In the genomic region with DNA sequence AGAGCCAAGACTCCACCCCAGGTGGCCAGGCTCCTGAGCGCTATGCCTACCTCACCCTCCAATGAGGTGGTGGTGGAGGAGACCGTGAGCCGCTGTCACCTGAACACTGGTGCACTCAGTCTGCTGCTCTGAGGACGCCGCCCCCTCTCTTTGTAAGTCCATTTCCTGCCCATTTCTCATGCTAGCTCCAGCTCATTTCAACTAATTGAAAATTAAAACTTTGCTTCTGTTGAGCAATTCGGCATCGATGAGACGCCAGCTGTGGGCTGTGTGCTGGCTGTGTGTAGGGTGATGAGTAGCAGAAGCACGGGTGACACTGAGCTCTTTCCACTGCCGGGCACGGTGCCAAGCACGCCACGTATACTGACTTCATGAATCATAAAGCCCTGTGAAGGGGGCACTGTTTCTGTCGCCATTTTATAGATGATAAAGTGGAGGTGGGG, we compare ENCODE assay signal across 8 cellular contexts. TPM values are rescaled to one million over a fixed set of nuclear protein-coding genes. Genes with fewer than 3 reads are reported as not detected.
DNase-seq lines count a peak whose midpoint lies in the region; ATAC-seq and TF ChIP-seq lines count a peak whose summit lies in the region.

No MANE protein-coding gene starts in this region.

- DNase-seq in NCI-H2171 treated with DMSO at 0.1 percent for 48 hours (lab: John Stamatoyannopoulos, UW) (peak; percentile 33), NCI-H2171 (lab: John Stamatoyannopoulos, UW) (no peak), cardiac fibroblast (ENCODE audit: low read depth in 2 of 2) (peak; percentile 91 to 92), myocyte (ENCODE audit: low read depth) (peak; percentile 26), RWPE1 (ENCODE audit: low spot score) (no peak)
- peak; percentile 97 for DNase-seq in activated CD4-positive, alpha-beta T cell treated with anti-CD3 and anti-CD28 coated beads for 1 hour
- DNase-seq in stimulated activated naive B cell treated with anti-CD40 and anti-IgM and Interleukin-4, amounts not matched to agents 10 μg/mL and 1 μg/mL and 100 μg/mL, for 72 hours, result no peak

- no peak overlapping the region for H3K4me3 ChIP-seq in cardiac fibroblast (replicated peaks in 1 of 2; ENCODE audit: low read depth in 2 of 2, low read length in 2 of 2)

- POLR2A ChIA-PET in RWPE1 (lab: Yijun Ruan, JAX; ENCODE audit: low non-redundant PET), result no interaction called here

- H3K27ac ChIP-seq in RWPE1, result no peak overlapping the region

- H3K27ac Mint-ChIP-seq in stimulated activated naive B cell treated with anti-CD40 and anti-IgM and Interleukin-4, amounts not matched to agents 10 μg/mL and 1 μg/mL and 100 μg/mL, for 72 hours, result no peak overlapping the region

- peaks cover 38 to 57% of the 10 kb centered on the region in 2 donors for H3K36me3 Mint-ChIP-seq in stimulated activated naive B cell treated with anti-CD40 and anti-IgM and Interleukin-4, amounts not matched to agents 10 μg/mL and 1 μg/mL and 100 μg/mL, for 72 hours

- peaks cover 61 to 89% of the 10 kb centered on the region in 2 donors for H3K4me1 Mint-ChIP-seq in stimulated activated naive B cell treated with anti-CD40 and anti-IgM and Interleukin-4, amounts not matched to agents 10 μg/mL and 1 μg/mL and 100 μg/mL, for 72 hours

- peak overlapping the region; percentile 15 to 49 for H3K4me3 Mint-ChIP-seq in stimulated activated naive B cell treated with anti-CD40 and anti-IgM and Interleukin-4, amounts not matched to agents 10 μg/mL and 1 μg/mL and 100 μg/mL, for 72 hours

- TF ChIP-seq CTCF in cardiac fibroblast (IDR thresholded peaks at IDR 0.05; ENCODE audit: low read depth, low read length) (no peak), RWPE1 (conservative IDR thresholded peaks at IDR 0.05; ENCODE audit: low read depth) (no peak)

- no peaks in the 10 kb centered on the region for H3K27me3 Mint-ChIP-seq in stimulated activated naive B cell treated with anti-CD40 and anti-IgM and Interleukin-4, amounts not matched to agents 10 μg/mL and 1 μg/mL and 100 μg/mL, for 72 hours

- peak in 1 of 2 donors; percentile 16 for ATAC-seq in stimulated activated naive B cell treated with anti-CD40 and anti-IgM and Interleukin-4, amounts not matched to agents 10 μg/mL and 1 μg/mL and 100 μg/mL, for 72 hours (replicated peaks)
- no peak for ATAC-seq in GM18870 (IDR thresholded peaks at IDR 0.05; ENCODE audit: unreplicated experiment)

- CTCF ChIA-PET in RWPE1 (lab: Yijun Ruan, JAX), result interaction anchor here (0.6 to 2.8 kb wide), 2 partner anchors 16 to 53 kb away, joined by 7 to 14 read pairs; no protein-coding TSS in a partner anchor

- H3K9me3 Mint-ChIP-seq in stimulated activated naive B cell treated with anti-CD40 and anti-IgM and Interleukin-4, amounts not matched to agents 10 μg/mL and 1 μg/mL and 100 μg/mL, for 72 hours, result no peaks in the 10 kb centered on the region

RNA-seq across cellular contexts. Expression of a gene that starts 11.2 kb away (rescaled TPM):
- 0.26 and 1.3 TPM in 2 replicates for total RNA-seq in myocyte
- polyA plus RNA-seq in myocyte (2012), result not detected

RNA-seq across cellular contexts. Expression of a gene that starts 51.8 kb away (rescaled TPM):
- total RNA-seq in myocyte, result 19.2 and 23.0 TPM in 2 replicates
- polyA plus RNA-seq in myocyte (2012), result 12.6 TPM

Comparison
In these comparisons a context has a peak if more than half of its experiments do, and no peak if none do; other contexts are left out.
1. DNase-seq: peak in NCI-H2171 treated with DMSO at 0.1 percent for 48 hours (single experiment), activated CD4-positive, alpha-beta T cell treated with anti-CD3 and anti-CD28 coated beads for 1 hour (single experiment), cardiac fibroblast (2 of 2) and myocyte (single experiment); none in NCI-H2171 (single experiment), stimulated activated naive B cell treated with anti-CD40 and anti-IgM and Interleukin-4, amounts not matched to agents 10 μg/mL and 1 μg/mL and 100 μg/mL, for 72 hours (single experiment) and RWPE1 (single experiment).